In genomic region chr15:44734839-44735481, GRCh38 we compare ENCODE assay signal across 11 cellular contexts. TPM values are rescaled to one million over a fixed set of nuclear protein-coding genes. Genes with fewer than 3 reads are reported as not detected.
DNase-seq lines count a peak whose midpoint lies in the region; ATAC-seq and TF ChIP-seq lines count a peak whose summit lies in the region.
"Had no signal": no experiment of that assay in that cellular context is flagged by ENCODE, and none has a peak within 500 bp of the region (broad histone marks: within the 10 kb centered on the region; RNA-seq: fewer than 3 reads in every experiment).

No MANE protein-coding gene starts in this region.

- H3K4me1 ChIP-seq in MM.1S (ENCODE audit: low read length): peaks cover 22% of the 10 kb centered on the region
- peaks cover 32 to 92% (median 75%) of the 10 kb centered on the region in 6 donors for H3K4me1 ChIP-seq in spleen

- H3K4me2 ChIP-seq in MM.1S (ENCODE audit: low read depth, low read length): peak overlapping the region; percentile 63

- POLR2A ChIA-PET in activated CD4-positive, alpha-beta T cell treated with anti-CD3 and anti-CD28 coated beads for 36 hours (lab: Charles Lee): interaction anchor here (0.8 to 15.3 kb wide), 5 partner anchors 8 to 426 kb away, joined by 3 to 474 read pairs (median 28); partner anchors contain the start of genes B2M, EIF3J, PATL2 and SPG11

- peaks cover 4% of the 10 kb centered on the region; the same call in 1 of the 2 replicates for H3K36me3 ChIP-seq in MM.1S (replicated peaks; ENCODE audit: insufficient read depth, low read length)
- peaks cover 0 to 15% (median 4%) of the 10 kb centered on the region in 6 donors for H3K36me3 ChIP-seq in spleen
- H3K36me3 ChIP-seq in WERI-Rb-1: no peaks in the 10 kb centered on the region
- H3K36me3 ChIP-seq: pancreas had no signal

- no peaks in the 10 kb centered on the region for H3K27me3 Mint-ChIP-seq in activated CD4-positive, alpha-beta T cell treated with anti-CD3 and anti-CD28 coated beads for 36 hours
- H3K27me3 Mint-ChIP-seq in dendritic cell treated with granulocyte-macrophage colony-stimulating factor and Interleukin-4, amounts not matched to agents 40 ng/mL and 50 ng/mL, for 4 days: no peaks in the 10 kb centered on the region

- peak; percentile 16 for ATAC-seq in activated CD4-positive, alpha-beta T cell treated with anti-CD3 and anti-CD28 coated beads for 36 hours

- H3K27ac ChIP-seq in MM.1S (ENCODE audit: low read length) (peak overlapping the region; percentile 63; the same call in 1 of the 2 replicates), spleen (peak overlapping the region; percentile 74 to 88 (median 82)), WERI-Rb-1 (no peak overlapping the region)

- H3K27ac Mint-ChIP-seq in activated CD4-positive, alpha-beta T cell treated with anti-CD3 and anti-CD28 coated beads for 36 hours: peak overlapping the region; percentile 98
- peak overlapping the region; percentile 93 for H3K27ac Mint-ChIP-seq in dendritic cell treated with granulocyte-macrophage colony-stimulating factor and Interleukin-4, amounts not matched to agents 40 ng/mL and 50 ng/mL, for 4 days

- DNase-seq in activated CD4-positive, alpha-beta T cell treated with anti-CD3 and anti-CD28 coated beads for 36 hours: no peak
- no peak for DNase-seq in activated CD4-positive, alpha-beta T cell treated with anti-CD3 and anti-CD28 coated beads, Interleukin-2, amount 50 U/mL, for 48 hours
- DNase-seq in MM.1S: no peak
- DNase-seq in spleen: no peak
- DNase-seq in RPMI8226: no peak
- DNase-seq in stimulated activated naive CD4-positive, alpha-beta T cell treated with Interleukin-2 at 50 U/mL for 16 hours (lab: John Stamatoyannopoulos, UW): no peak
- no peak for DNase-seq in WERI-Rb-1
- DNase-seq: GOT3, kidney, pancreas had no signal

- peak overlapping the region; percentile 75 for H3K4me3 Mint-ChIP-seq in activated CD4-positive, alpha-beta T cell treated with anti-CD3 and anti-CD28 coated beads for 36 hours
- peak overlapping the region; percentile 47 for H3K4me3 Mint-ChIP-seq in dendritic cell treated with granulocyte-macrophage colony-stimulating factor and Interleukin-4, amounts not matched to agents 40 ng/mL and 50 ng/mL, for 4 days

- peaks cover 25% of the 10 kb centered on the region for H3K79me2 ChIP-seq in MM.1S (ENCODE audit: low read length)

- CTCF ChIA-PET in activated CD4-positive, alpha-beta T cell treated with anti-CD3 and anti-CD28 coated beads for 36 hours (lab: Charles Lee): interaction anchor here (0.7 to 7.7 kb wide), 11 partner anchors 8 to 156 kb away, joined by 3 to 150 read pairs (median 20); partner anchors contain the start of genes B2M, PATL2 and SPG11

- TF ChIP-seq POLR2A in spleen (IDR thresholded peaks at IDR 0.05): no peak

- no peaks in the 10 kb centered on the region for H3K9me3 Mint-ChIP-seq in activated CD4-positive, alpha-beta T cell treated with anti-CD3 and anti-CD28 coated beads for 36 hours (ENCODE audit: low read depth)
- no peaks in the 10 kb centered on the region for H3K9me3 Mint-ChIP-seq in dendritic cell treated with granulocyte-macrophage colony-stimulating factor and Interleukin-4, amounts not matched to agents 40 ng/mL and 50 ng/mL, for 4 days

- H3K36me3 Mint-ChIP-seq in activated CD4-positive, alpha-beta T cell treated with anti-CD3 and anti-CD28 coated beads for 36 hours (ENCODE audit: low read depth): peaks cover 32% of the 10 kb centered on the region
- H3K36me3 Mint-ChIP-seq in dendritic cell treated with granulocyte-macrophage colony-stimulating factor and Interleukin-4, amounts not matched to agents 40 ng/mL and 50 ng/mL, for 4 days (ENCODE audit: low read depth): peaks cover 17% of the 10 kb centered on the region

- WGBS in spleen, 5 donors: 52 to 66% (median 59%) methylated on average over 2 of the region's 2 CpGs

- H3K9me3 ChIP-seq in MM.1S (replicated peaks; ENCODE audit: insufficient read depth, low read length) (no peaks in the 10 kb centered on the region), spleen (no peaks in the 10 kb centered on the region), WERI-Rb-1 (ENCODE audit: severe bottlenecking) (no peaks in the 10 kb centered on the region)
- H3K9me3 ChIP-seq: pancreas had no signal

- peak overlapping the region; percentile 41; the same call in 1 of the 2 replicates for H2AFZ ChIP-seq in MM.1S (ENCODE audit: low read length)

- H3K4me3 ChIP-seq in MM.1S (ENCODE audit: low read length) (peak overlapping the region; percentile 30; the same call in 1 of the 2 replicates), spleen (peak overlapping the region in 1 of 8 donors; percentile 49), WERI-Rb-1 (ENCODE audit: low read depth, low read length) (no peak overlapping the region)
- H3K4me3 ChIP-seq: pancreas had no signal

- TF ChIP-seq CTCF in MM.1S (IDR thresholded peaks at IDR 0.05; ENCODE audit: low read length) (no peak), spleen (IDR thresholded peaks at IDR 0.05 in 8 of 11, conservative IDR thresholded peaks at IDR 0.05 in 3 of 11) (no peak), WERI-Rb-1 (IDR thresholded peaks at IDR 0.05; ENCODE audit: low read depth, low read length) (no peak)

- intact Hi-C loops in activated CD4-positive, alpha-beta T cell treated with anti-CD3 and anti-CD28 coated beads for 36 hours (cut with DNase I, micrococcal nuclease): loop anchor here (1.0 to 5.0 kb wide), 2 partner anchors 72 to 138 kb away; partner anchors contain the start of gene SPG11 (in 1 of the 2)
- intact Hi-C loops in dendritic cell treated with granulocyte-macrophage colony-stimulating factor and Interleukin-4, amounts not matched to agents 40 ng/mL and 50 ng/mL, for 4 days (cut with micrococcal nuclease): loop anchor here (10.0 kb wide), 1 partner anchor 140 kb away; no protein-coding TSS in a partner anchor
- intact Hi-C loops in spleen (cut with DNase I; ENCODE audit: low total_unique reads): loop anchor here (5.0 kb wide), 1 partner anchor 73 kb away; the partner anchor contains the start of gene SPG11

- peaks cover 67% of the 10 kb centered on the region for H3K4me1 Mint-ChIP-seq in activated CD4-positive, alpha-beta T cell treated with anti-CD3 and anti-CD28 coated beads for 36 hours
- H3K4me1 Mint-ChIP-seq in dendritic cell treated with granulocyte-macrophage colony-stimulating factor and Interleukin-4, amounts not matched to agents 40 ng/mL and 50 ng/mL, for 4 days (ENCODE audit: low read depth): peaks cover 48% of the 10 kb centered on the region

- H3F3A ChIP-seq in MM.1S (ENCODE audit: insufficient read depth, low read length): peaks cover 14% of the 10 kb centered on the region

- peak overlapping the region; percentile 47; the same call in 1 of the 2 replicates for H3K9ac ChIP-seq in MM.1S (ENCODE audit: low read length)

- H3K27me3 ChIP-seq in MM.1S (replicated peaks; ENCODE audit: insufficient read depth, low read length) (no peaks in the 10 kb centered on the region), spleen (replicated peaks in 1 of 7) (no peaks in the 10 kb centered on the region), WERI-Rb-1 (ENCODE audit: insufficient read depth, low read depth, severe bottlenecking) (no peaks in the 10 kb centered on the region)
- H3K27me3 ChIP-seq: pancreas had no signal

- H3K9me2 ChIP-seq in MM.1S (replicated peaks; ENCODE audit: insufficient read depth, low read length): no peaks in the 10 kb centered on the region

- no peaks in the 10 kb centered on the region for H4K20me1 ChIP-seq in MM.1S (ENCODE audit: insufficient read depth, low read length)

RNA-seq across cellular contexts. Expression of gene TRIM69, which starts 1.4 kb away (rescaled TPM):
- 10 to 100 TPM; 65.8 to 67.9 TPM for total RNA-seq in activated CD4-positive, alpha-beta T cell treated with anti-CD3 and anti-CD28 coated beads for 36 hours
- 10 to 100 TPM; 24.7 to 54.9 (median 46.9) TPM for total RNA-seq in spleen
- polyA plus RNA-seq in spleen: 10 to 100 TPM; 16.4 to 44.5 (median 22.3) TPM

RNA-seq across cellular contexts. Expression of gene B2M, which starts 23.6 kb away (rescaled TPM):
- total RNA-seq in activated CD4-positive, alpha-beta T cell treated with anti-CD3 and anti-CD28 coated beads for 36 hours: 1,000 to 10,000 TPM; 5,181 to 7,416 TPM
- over 10,000 TPM in 1 of 7 donors, 1,000 to 10,000 TPM in 6; 5,238 to 10,333 (median 6,268) TPM for total RNA-seq in spleen
- 1,000 to 10,000 TPM; 3,969 to 5,676 (median 5,369) TPM for polyA plus RNA-seq in spleen

RNA-seq across cellular contexts. Expression of gene PATL2, which starts 23.8 kb away (rescaled TPM):
- 10 to 100 TPM; 11.2 to 14.1 TPM for total RNA-seq in activated CD4-positive, alpha-beta T cell treated with anti-CD3 and anti-CD28 coated beads for 36 hours
- 10 to 100 TPM; 17.0 to 36.9 (median 28.3) TPM for total RNA-seq in spleen
- polyA plus RNA-seq in spleen: 10 to 100 TPM; 26.0 to 64.2 (median 35.6) TPM
